In the genomic region with DNA sequence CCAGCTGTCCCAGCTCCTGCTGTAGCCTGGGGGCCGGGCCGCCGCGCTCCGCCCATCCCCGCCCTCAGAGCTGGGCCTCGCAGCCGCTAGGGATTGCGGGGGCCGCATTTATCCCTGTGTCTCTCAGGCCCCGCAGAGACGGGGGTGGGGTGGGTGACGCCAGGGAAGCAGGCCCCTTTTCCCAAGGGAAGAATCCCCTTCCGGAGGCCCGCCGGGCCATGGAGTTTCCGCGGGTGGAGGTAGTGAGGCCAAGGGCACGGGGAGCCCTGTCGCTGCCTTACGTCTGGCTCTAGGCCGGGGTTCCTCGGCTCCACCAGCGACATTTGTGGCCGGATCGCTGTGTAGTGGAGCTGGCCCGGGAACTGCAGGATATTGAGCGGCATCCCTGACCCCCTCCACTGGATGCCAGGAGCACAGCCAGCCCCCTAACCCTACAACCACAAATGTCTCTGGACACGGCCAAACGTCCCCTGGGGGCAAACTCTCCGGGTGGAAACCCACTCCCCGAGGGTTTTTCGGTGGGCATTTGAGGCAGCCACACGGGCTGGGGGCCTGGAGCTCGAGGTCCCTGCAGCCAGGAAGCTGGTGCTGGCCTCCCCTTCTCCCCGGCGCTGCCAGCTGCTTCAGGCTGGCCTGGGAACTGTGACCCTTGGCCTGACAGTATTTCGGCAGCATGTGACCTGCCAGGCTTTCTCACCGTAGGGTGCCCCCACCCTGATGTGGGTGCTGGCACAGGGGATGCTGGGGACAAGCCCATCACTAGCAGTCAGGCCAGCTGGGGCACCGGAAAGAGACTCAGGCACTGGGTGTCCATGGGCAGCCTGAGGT, we compare ENCODE assay signal across 8 cellular contexts. TPM values are rescaled to one million over a fixed set of nuclear protein-coding genes. Genes with fewer than 3 reads are reported as not detected.
DNase-seq lines count a peak whose midpoint lies in the region; ATAC-seq, FAIRE-seq and TF ChIP-seq lines count a peak whose summit lies in the region.

No MANE protein-coding gene starts in this region.

- H4K20me1 ChIP-seq in smooth muscle cell (ENCODE audit: low read depth): no peaks in the 10 kb centered on the region

- no peaks in the 10 kb centered on the region for H3K9me3 ChIP-seq in smooth muscle cell (replicated peaks; ENCODE audit: low read depth)

- peak overlapping the region; percentile 63 for H3K9ac ChIP-seq in smooth muscle cell (ENCODE audit: low read depth)

- ATAC-seq in GM18511 (IDR thresholded peaks at IDR 0.05; ENCODE audit: unreplicated experiment) (peak; percentile 85), HG03039 (IDR thresholded peaks at IDR 0.05; ENCODE audit: unreplicated experiment) (peak; percentile 8)

- H3K4me1 ChIP-seq in smooth muscle cell (ENCODE audit: low read depth): peaks cover 27% of the 10 kb centered on the region

- WGBS in smooth muscle cell (ENCODE audit: low lambda C conversion rate): 14% methylated on average over 37 of the region's 40 CpGs

- FAIRE-seq in bronchial epithelial cell (lab: Jason Lieb, UNC): no peak

- H3K36me3 ChIP-seq in bronchial epithelial cell (ENCODE audit: control insufficient read depth, insufficient read depth, low read length): peaks cover 2% of the 10 kb centered on the region
- H3K36me3 ChIP-seq in kidney epithelial cell (ENCODE audit: control insufficient read depth, insufficient read depth, low read length): no peaks in the 10 kb centered on the region
- no peaks in the 10 kb centered on the region for H3K36me3 ChIP-seq in smooth muscle cell (ENCODE audit: low read depth)

- H3K4me2 ChIP-seq in smooth muscle cell: peak overlapping the region; percentile 91

- no peak for TF ChIP-seq CTCF in bronchial epithelial cell (IDR thresholded peaks at IDR 0.05; ENCODE audit: insufficient read depth, low read length, severe bottlenecking)
- no peak for TF ChIP-seq CTCF in kidney epithelial cell (IDR thresholded peaks at IDR 0.05; ENCODE audit: insufficient read depth, low read length, poor library complexity, severe bottlenecking)
- TF ChIP-seq CTCF in smooth muscle cell (IDR thresholded peaks at IDR 0.05; ENCODE audit: borderline replicate concordance, insufficient read depth, poor library complexity, severe bottlenecking): no peak

- H2AFZ ChIP-seq in smooth muscle cell (ENCODE audit: low read depth): peak overlapping the region; percentile 79

- H3F3A ChIP-seq in smooth muscle cell (ENCODE audit: low read depth): no peaks in the 10 kb centered on the region

- H3K79me2 ChIP-seq in smooth muscle cell (ENCODE audit: low read depth): no peaks in the 10 kb centered on the region

- peak overlapping the region; percentile 54 for H3K27ac ChIP-seq in smooth muscle cell (ENCODE audit: low read depth)

- peak overlapping the region; percentile 21 for H3K4me3 ChIP-seq in bronchial epithelial cell (ENCODE audit: low read depth, low read length)
- H3K4me3 ChIP-seq in kidney epithelial cell (ENCODE audit: low read depth, low read length): peak overlapping the region; percentile 26
- peak overlapping the region; percentile 44 for H3K4me3 ChIP-seq in smooth muscle cell

- DNase-seq in AG08396 (ENCODE audit: low spot score) (peak; percentile 35), NCI-H526 (lab: John Stamatoyannopoulos, UW) (peak; percentile 71 to 95), bronchial epithelial cell (ENCODE audit: low read depth) (peak; percentile 47), kidney epithelial cell (ENCODE audit: low read depth) (no peak), smooth muscle cell (lab: John Stamatoyannopoulos, UW; ENCODE audit: unreplicated experiment) (peak; percentile 85), activated gamma-delta T cell treated with Interleukin-2 at 50 U/mL for 16 hours (no peak)

- H3K27me3 ChIP-seq in bronchial epithelial cell (ENCODE audit: control insufficient read depth, insufficient read depth, low read length): peaks cover 8% of the 10 kb centered on the region
- peaks cover 22% of the 10 kb centered on the region for H3K27me3 ChIP-seq in kidney epithelial cell (ENCODE audit: control insufficient read depth, insufficient read depth, low read length)
- H3K27me3 ChIP-seq in smooth muscle cell (ENCODE audit: low read depth): no peaks in the 10 kb centered on the region

RNA-seq across cellular contexts. Expression of a gene that starts 12.0 kb away (rescaled TPM):
- total RNA-seq in bronchial epithelial cell (not detected in 2 replicates), kidney epithelial cell (not detected in 2 replicates), smooth muscle cell (not detected in 2 replicates)
- polyA plus RNA-seq in smooth muscle cell: 0.76 TPM in 1 of 2 replicates, not detected in the other

RNA-seq across cellular contexts. Expression of a gene that starts 22.5 kb away (rescaled TPM):
- 15.4 and 15.5 TPM in 2 replicates for total RNA-seq in bronchial epithelial cell
- 74.7 and 80.3 TPM in 2 replicates for total RNA-seq in kidney epithelial cell
- total RNA-seq in smooth muscle cell: 57.0 and 64.5 TPM in 2 replicates
- 96.9 and 103 TPM in 2 replicates for polyA plus RNA-seq in smooth muscle cell

Comparison
In these comparisons a context has a peak if more than half of its experiments do, and no peak if none do; other contexts are left out.
1. DNase-seq: peak in AG08396 (single experiment), NCI-H526 (2 of 2), bronchial epithelial cell (single experiment) and smooth muscle cell (single experiment); none in kidney epithelial cell (single experiment) and activated gamma-delta T cell treated with Interleukin-2 at 50 U/mL for 16 hours (single experiment).
2. Peak in every context shown above with its lines, with median percentiles within 50 percentile points of each other: H3K4me3 ChIP-seq.